ENCODE assay signal across 1 cellular context in the genomic region with DNA sequence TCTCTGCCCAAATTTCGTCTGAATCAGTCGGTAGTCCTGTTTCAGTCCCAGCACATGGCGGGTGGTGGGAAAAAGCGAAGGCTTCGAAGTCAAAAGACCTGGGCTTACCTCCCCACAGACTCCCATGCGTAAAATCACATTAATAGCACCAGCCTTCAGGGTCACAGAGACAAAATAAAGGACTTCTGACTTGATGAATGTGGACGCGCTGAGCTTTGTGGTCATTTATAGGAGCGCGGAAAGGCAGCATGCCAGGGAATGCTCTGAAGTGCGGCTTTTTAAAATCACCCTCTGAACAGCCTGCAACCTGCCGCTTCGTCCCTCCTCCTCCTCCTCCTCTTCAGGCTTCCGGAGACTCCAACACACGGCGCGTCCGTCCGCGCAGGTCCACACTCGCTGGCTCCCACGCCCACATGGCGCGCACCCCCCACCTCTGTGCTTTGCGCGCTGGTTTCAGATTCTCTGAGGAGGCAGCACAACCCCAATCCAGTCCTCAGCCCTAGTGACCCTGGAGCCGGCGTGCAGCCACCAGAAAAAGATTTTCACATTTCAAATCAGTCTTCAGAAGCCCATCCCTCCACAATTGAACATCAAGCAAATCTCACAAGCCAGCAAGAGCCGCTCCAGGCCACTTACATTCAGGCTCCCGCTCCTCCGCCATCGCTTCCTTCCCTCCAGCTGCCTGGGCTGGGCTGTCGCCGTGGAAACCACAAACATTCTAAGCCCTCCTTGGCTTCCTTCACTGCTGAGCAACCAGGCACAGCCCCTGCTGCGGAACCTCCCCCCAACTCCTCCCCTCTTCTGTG.
TF ChIP-seq lines count a peak whose summit lies in the region.

A gene (minus strand): TSS at position 680 of the 806 bp plus-strand sequence. CDS start 19 bp downstream, at position 661.

TF ChIP-seq in GM23338, 12 proteins besides CTCF, POLR2A, EP300 and RAD21 (continued from another document):
- TF ChIP-seq, protein P1, sequence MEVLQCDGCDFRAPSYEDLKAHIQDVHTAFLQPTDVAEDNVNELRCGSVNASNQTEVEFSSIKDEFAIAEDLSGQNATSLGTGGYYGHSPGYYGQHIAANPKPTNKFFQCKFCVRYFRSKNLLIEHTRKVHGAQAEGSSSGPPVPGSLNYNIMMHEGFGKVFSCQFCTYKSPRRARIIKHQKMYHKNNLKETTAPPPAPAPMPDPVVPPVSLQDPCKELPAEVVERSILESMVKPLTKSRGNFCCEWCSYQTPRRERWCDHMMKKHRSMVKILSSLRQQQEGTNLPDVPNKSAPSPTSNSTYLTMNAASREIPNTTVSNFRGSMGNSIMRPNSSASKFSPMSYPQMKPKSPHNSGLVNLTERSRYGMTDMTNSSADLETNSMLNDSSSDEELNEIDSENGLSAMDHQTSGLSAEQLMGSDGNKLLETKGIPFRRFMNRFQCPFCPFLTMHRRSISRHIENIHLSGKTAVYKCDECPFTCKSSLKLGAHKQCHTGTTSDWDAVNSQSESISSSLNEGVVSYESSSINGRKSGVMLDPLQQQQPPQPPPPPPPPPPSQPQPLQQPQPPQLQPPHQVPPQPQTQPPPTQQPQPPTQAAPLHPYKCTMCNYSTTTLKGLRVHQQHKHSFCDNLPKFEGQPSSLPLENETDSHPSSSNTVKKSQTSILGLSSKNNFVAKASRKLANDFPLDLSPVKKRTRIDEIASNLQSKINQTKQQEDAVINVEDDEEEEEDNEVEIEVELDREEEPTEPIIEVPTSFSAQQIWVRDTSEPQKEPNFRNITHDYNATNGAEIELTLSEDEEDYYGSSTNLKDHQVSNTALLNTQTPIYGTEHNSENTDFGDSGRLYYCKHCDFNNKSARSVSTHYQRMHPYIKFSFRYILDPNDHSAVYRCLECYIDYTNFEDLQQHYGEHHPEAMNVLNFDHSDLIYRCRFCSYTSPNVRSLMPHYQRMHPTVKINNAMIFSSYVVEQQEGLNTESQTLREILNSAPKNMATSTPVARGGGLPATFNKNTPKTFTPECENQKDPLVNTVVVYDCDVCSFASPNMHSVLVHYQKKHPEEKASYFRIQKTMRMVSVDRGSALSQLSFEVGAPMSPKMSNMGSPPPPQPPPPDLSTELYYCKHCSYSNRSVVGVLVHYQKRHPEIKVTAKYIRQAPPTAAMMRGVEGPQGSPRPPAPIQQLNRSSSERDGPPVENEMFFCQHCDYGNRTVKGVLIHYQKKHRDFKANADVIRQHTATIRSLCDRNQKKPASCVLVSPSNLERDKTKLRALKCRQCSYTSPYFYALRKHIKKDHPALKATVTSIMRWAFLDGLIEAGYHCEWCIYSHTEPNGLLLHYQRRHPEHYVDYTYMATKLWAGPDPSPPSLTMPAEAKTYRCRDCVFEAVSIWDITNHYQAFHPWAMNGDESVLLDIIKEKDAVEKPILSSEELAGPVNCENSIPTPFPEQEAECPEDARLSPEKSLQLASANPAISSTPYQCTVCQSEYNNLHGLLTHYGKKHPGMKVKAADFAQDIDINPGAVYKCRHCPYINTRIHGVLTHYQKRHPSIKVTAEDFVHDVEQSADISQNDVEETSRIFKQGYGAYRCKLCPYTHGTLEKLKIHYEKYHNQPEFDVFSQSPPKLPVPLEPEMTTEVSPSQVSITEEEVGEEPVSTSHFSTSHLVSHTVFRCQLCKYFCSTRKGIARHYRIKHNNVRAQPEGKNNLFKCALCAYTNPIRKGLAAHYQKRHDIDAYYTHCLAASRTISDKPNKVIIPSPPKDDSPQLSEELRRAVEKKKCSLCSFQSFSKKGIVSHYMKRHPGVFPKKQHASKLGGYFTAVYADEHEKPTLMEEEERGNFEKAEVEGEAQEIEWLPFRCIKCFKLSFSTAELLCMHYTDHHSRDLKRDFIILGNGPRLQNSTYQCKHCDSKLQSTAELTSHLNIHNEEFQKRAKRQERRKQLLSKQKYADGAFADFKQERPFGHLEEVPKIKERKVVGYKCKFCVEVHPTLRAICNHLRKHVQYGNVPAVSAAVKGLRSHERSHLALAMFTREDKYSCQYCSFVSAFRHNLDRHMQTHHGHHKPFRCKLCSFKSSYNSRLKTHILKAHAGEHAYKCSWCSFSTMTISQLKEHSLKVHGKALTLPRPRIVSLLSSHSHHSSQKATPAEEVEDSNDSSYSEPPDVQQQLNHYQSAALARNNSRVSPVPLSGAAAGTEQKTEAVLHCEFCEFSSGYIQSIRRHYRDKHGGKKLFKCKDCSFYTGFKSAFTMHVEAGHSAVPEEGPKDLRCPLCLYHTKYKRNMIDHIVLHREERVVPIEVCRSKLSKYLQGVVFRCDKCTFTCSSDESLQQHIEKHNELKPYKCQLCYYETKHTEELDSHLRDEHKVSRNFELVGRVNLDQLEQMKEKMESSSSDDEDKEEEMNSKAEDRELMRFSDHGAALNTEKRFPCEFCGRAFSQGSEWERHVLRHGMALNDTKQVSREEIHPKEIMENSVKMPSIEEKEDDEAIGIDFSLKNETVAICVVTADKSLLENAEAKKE (CRISPR knock-in tag; IDR thresholded peaks at IDR 0.05) = no peak
- TF ChIP-seq STAT1 (IDR thresholded peaks at IDR 0.05; ENCODE audit: unreplicated experiment) (no peak), ZNF114 (CRISPR knock-in tag; IDR thresholded peaks at IDR 0.05) (no peak), EZH2phosphoT487 (IDR thresholded peaks at IDR 0.05; ENCODE audit: unreplicated experiment) (no peak)
- TF ChIP-seq, protein P2, sequence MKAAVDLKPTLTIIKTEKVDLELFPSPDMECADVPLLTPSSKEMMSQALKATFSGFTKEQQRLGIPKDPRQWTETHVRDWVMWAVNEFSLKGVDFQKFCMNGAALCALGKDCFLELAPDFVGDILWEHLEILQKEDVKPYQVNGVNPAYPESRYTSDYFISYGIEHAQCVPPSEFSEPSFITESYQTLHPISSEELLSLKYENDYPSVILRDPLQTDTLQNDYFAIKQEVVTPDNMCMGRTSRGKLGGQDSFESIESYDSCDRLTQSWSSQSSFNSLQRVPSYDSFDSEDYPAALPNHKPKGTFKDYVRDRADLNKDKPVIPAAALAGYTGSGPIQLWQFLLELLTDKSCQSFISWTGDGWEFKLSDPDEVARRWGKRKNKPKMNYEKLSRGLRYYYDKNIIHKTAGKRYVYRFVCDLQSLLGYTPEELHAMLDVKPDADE (IDR thresholded peaks at IDR 0.05) = no peak
